In the genomic region with DNA sequence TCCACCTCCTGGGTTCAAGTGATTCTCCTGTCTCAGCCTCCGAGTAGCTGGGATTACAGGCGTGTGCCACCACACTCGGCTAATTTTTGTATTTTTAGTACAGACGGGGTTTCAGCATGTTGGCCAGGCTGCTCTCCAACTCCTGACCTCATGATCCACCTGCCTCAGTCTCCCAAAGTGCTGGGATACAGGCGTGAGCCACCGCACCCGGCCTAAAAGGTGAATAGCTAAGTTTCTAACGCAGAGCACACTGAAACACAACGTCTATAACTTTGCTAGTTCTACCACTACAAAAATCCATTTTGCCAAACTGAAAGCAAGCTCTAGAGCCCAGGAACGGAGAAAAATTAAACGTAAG, we compare ENCODE assay signal across 8 cellular contexts. TPM values are rescaled to one million over a fixed set of nuclear protein-coding genes. Genes with fewer than 3 reads are reported as not detected.
A peak's percentile ranks its signal among the peaks of the same experiment; 100 is the strongest.
DNase-seq lines count a peak whose midpoint lies in the region; ATAC-seq, FAIRE-seq and TF ChIP-seq lines count a peak whose summit lies in the region.
"Not testable (repeated sequence)": the region's sequence is repeated elsewhere in the genome, so short reads cannot be mapped to it uniquely, and the experiment has no call there.

No MANE protein-coding gene starts in this region.

- H3K27me3 Mint-ChIP-seq in CD14-positive monocyte (ENCODE audit: low read depth in 3 of 3) = peaks cover 4 to 14% (median 8%) of the 10 kb centered on the region in 3 donors
- H3K27me3 Mint-ChIP-seq in activated B cell treated with CpG ODN at 0.5 μM for 24 hours = not testable (repeated sequence)

- not testable (repeated sequence) for TF ChIP-seq CTCF in CD14-positive monocyte (IDR thresholded peaks at IDR 0.05); KMS-11 (conservative IDR thresholded peaks at IDR 0.05; ENCODE audit: low read depth, low read length); activated B cell treated with CpG ODN at 0.5 μM for 24 hours (IDR thresholded peaks at IDR 0.05); GM12878 (IDR thresholded peaks at IDR 0.05 in 2 of 3, conservative IDR thresholded peaks at IDR 0.05 in 1 of 3; ENCODE audit: control insufficient read depth in 2 of 3, extremely low read depth in 1 of 3, insufficient read depth in 1 of 3, low read depth in 3 of 3, low read length in 3 of 3); esophagus muscularis mucosa (IDR thresholded peaks at IDR 0.05); HepG2 (CRISPR knock-in tag; IDR thresholded peaks at IDR 0.05); osteoblast (IDR thresholded peaks at IDR 0.05; ENCODE audit: extremely low read depth, low read depth, low read length); testis (IDR thresholded peaks at IDR 0.05)

- not testable (repeated sequence) for ATAC-seq in activated B cell treated with CpG ODN at 0.5 μM for 24 hours (ENCODE audit: low read depth); GM12878; HepG2

- H3K4me3 ChIP-seq in KMS-11 (IDR thresholded peaks at IDR 0.05; ENCODE audit: insufficient read depth, low read depth, low read length) = not testable (repeated sequence)
- H3K4me3 ChIP-seq in GM12878 (peak overlapping the region; percentile 64), esophagus muscularis mucosa (peak overlapping the region; percentile 77 to 89 (median 80)), HepG2 (replicated peaks in 1 of 3; ENCODE audit: insufficient read depth in 1 of 3, low read depth in 2 of 3, low read length in 3 of 3) (peak overlapping the region in 2 of 3 experiments; percentile 16 to 93; a peak in 4 of 6 replicates), osteoblast (ENCODE audit: insufficient read depth, low read length) (peak overlapping the region; percentile 88), testis (peak overlapping the region; percentile 77 to 94)

- H3K4me1 ChIP-seq in KMS-11 (ENCODE audit: low read depth, poor library complexity, severe bottlenecking) (peaks cover 26% of the 10 kb centered on the region), esophagus muscularis mucosa (peaks cover 29 to 36% (median 31%) of the 10 kb centered on the region in 4 donors), HepG2 (ENCODE audit: insufficient read depth, low read length) (peaks cover 32% of the 10 kb centered on the region), osteoblast (ENCODE audit: insufficient read depth, low read length) (peaks cover 24% of the 10 kb centered on the region)
- not testable (repeated sequence) for H3K4me1 ChIP-seq in GM12878 (ENCODE audit: control insufficient read depth, insufficient read depth, low read length); testis

- not testable (repeated sequence) for H3K9me3 ChIP-seq in GM12878 (replicated peaks; ENCODE audit: control insufficient read depth, insufficient read depth, low read length); esophagus muscularis mucosa; HepG2 (ENCODE audit: low read length); osteoblast (ENCODE audit: low read depth, low read length); testis

- not testable (repeated sequence) for TF ChIP-seq POLR2A in GM12878 (IDR thresholded peaks at IDR 0.05; ENCODE audit: low read depth, low read length); esophagus muscularis mucosa (IDR thresholded peaks at IDR 0.05; ENCODE audit: low read depth); HepG2 (IDR thresholded peaks at IDR 0.05; ENCODE audit: insufficient read depth in 1 of 2, low read depth in 2 of 2, low read length in 2 of 2); testis (IDR thresholded peaks at IDR 0.05)

- SMC1A ChIA-PET in GM12878 (lab: Charles Lee; ENCODE audit: uncharacterized antibody, unreplicated experiment) = interaction anchor here (0.6 to 1.9 kb wide), 13 partner anchors 9 to 104 kb away, joined by 3 to 12 read pairs (median 3); a partner anchor contains a TSS

- H3K9me3 Mint-ChIP-seq in CD14-positive monocyte, activated B cell treated with CpG ODN at 0.5 μM for 24 hours: not testable (repeated sequence)

- POLR2A ChIA-PET in activated B cell treated with CpG ODN at 0.5 μM for 24 hours (lab: Charles Lee) = interaction anchor here (1.3 to 2.4 kb wide), 9 partner anchors 9 to 337 kb away, joined by 4 to 36 read pairs (median 7); a partner anchor contains a TSS
- POLR2A ChIA-PET in GM12878 (lab: Charles Lee) = interaction anchor here (0.6 to 1.6 kb wide), 8 partner anchors 12 to 458 kb away, joined by 3 to 15 read pairs (median 4); no protein-coding TSS in a partner anchor
- POLR2A ChIA-PET in HepG2 (lab: Yijun Ruan, JAX) = interaction anchor here (0.7 to 2.2 kb wide), 13 partner anchors 9 to 153 kb away, joined by 3 to 12 read pairs (median 5); a partner anchor contains a TSS

- intact Hi-C loops in CD14-positive monocyte (cut with micrococcal nuclease) (loop anchor here in 1 of 2 donors (5.0 kb wide), 2 partner anchors 62 to 117 kb away; a partner anchor contains a TSS), activated B cell treated with CpG ODN at 0.5 μM for 24 hours (cut with micrococcal nuclease) (loop anchor here (2.0 to 10.0 kb wide), 4 partner anchors 336 to 1348 kb away; a partner anchor contains a TSS), GM12878 (cut with micrococcal nuclease; ENCODE audit: unreplicated experiment) (loop anchor here (2.0 to 5.0 kb wide), 2 partner anchors 62 to 108 kb away; a partner anchor contains a TSS), esophagus muscularis mucosa (cut with DNase I) (loop anchor here (5.0 kb wide), 1 partner anchor 62 kb away; a partner anchor contains a TSS), HepG2 (cut with micrococcal nuclease; ENCODE audit: unreplicated experiment) (loop anchor here (2.0 to 5.0 kb wide), 3 partner anchors 62 to 153 kb away; a partner anchor contains a TSS)
- intact Hi-C loops in testis (cut with DNase I; ENCODE audit: low total_unique reads) = not testable (repeated sequence)

- BruUV-seq in GM12878 (replicated peaks; lab: Mats Ljungman, UMichigan) (TSS peak; percentile 99), HepG2 (replicated peaks; lab: Mats Ljungman, UMichigan) (TSS peak; percentile 96)

- H3K27ac ChIP-seq in KMS-11 (peak overlapping the region; percentile 80), GM12878 (ENCODE audit: control insufficient read depth, insufficient read depth) (peak overlapping the region; percentile 90), esophagus muscularis mucosa (replicated peaks in 1 of 4) (peak overlapping the region; percentile 82 to 87 (median 87)), HepG2 (ENCODE audit: extremely low read length, insufficient read depth, low read length) (peak overlapping the region; percentile 89), osteoblast (ENCODE audit: low read depth, low read length) (peak overlapping the region; percentile 93), testis (peak overlapping the region in 1 of 2 donors; percentile 57)

- FAIRE-seq in GM12878 (lab: Jason Lieb, UNC) = not testable (repeated sequence)
- FAIRE-seq in HepG2 (lab: Jason Lieb, UNC) = peak; percentile 8

- not testable (repeated sequence) for H3K27me3 ChIP-seq in KMS-11 (ENCODE audit: insufficient read depth, low read depth); GM12878 (replicated peaks in 1 of 2; ENCODE audit: control insufficient read depth in 2 of 2, insufficient read depth in 2 of 2, low read length in 1 of 2); esophagus muscularis mucosa; HepG2 (ENCODE audit: control insufficient read depth in 1 of 2, insufficient read depth in 2 of 2, low read length in 2 of 2); osteoblast (ENCODE audit: insufficient read depth, low read length); testis

- in situ Hi-C loops in GM12878 (cut with MboI) = loop anchor here (5.0 kb wide), 1 partner anchor 107 kb away; no protein-coding TSS in a partner anchor
- in situ Hi-C loops in HepG2 (cut with HindIII; ENCODE audit: extremely low pct_ligation_motif_present, low pct_unique_long_range_greater_than_20kb) = not testable (repeated sequence)

- RAD21 ChIA-PET in GM12878 (lab: Charles Lee; ENCODE audit: unreplicated experiment) = interaction anchor here (0.7 to 1.7 kb wide), 8 partner anchors 16 to 169 kb away, joined by 3 to 7 read pairs (median 3); a partner anchor contains a TSS

- peak overlapping the region; percentile 89 for H3K4me2 ChIP-seq in KMS-11
- peak overlapping the region; percentile 82 for H3K4me2 ChIP-seq in GM12878 (ENCODE audit: control insufficient read depth, insufficient read depth)
- peak overlapping the region; percentile 60 for H3K4me2 ChIP-seq in HepG2 (ENCODE audit: low read depth, low read length)
- H3K4me2 ChIP-seq in osteoblast (ENCODE audit: insufficient read depth, low read length) = peak overlapping the region; percentile 98

- CTCF ChIA-PET in activated B cell treated with CpG ODN at 0.5 μM for 24 hours (lab: Charles Lee) = interaction anchor here (0.9 to 1.6 kb wide), 6 partner anchors 10 to 136 kb away, joined by 3 to 10 read pairs (median 3); no protein-coding TSS in a partner anchor
- CTCF ChIA-PET in GM12878 (lab: Yijun Ruan, JAX) = interaction anchor here (0.9 to 3.9 kb wide), 6 partner anchors 12 to 309 kb away, joined by 3 to 28 read pairs (median 4); a partner anchor contains a TSS
- CTCF ChIA-PET in HepG2 (lab: Yijun Ruan, JAX; ENCODE audit: low intra/inter-chr PET ratio, low total read pairs) = not testable (repeated sequence)

- H3K9ac ChIP-seq in KMS-11 (peak overlapping the region; percentile 88), GM12878 (ENCODE audit: control insufficient read depth, insufficient read depth, low read length) (peak overlapping the region; percentile 97), HepG2 (ENCODE audit: insufficient read depth, low read depth, low read length) (peak overlapping the region; percentile 98)

- H4K20me1 ChIP-seq in KMS-11 (ENCODE audit: insufficient read depth); GM12878 (ENCODE audit: control insufficient read depth, insufficient read depth); HepG2 (ENCODE audit: insufficient read depth, low read length): not testable (repeated sequence)
- peaks cover 13% of the 10 kb centered on the region for H4K20me1 ChIP-seq in osteoblast (ENCODE audit: insufficient read depth, low read length)

- not testable (repeated sequence) for TF ChIP-seq RAD21 in GM12878 (IDR thresholded peaks at IDR 0.05; ENCODE audit: insufficient read depth, low read depth, low read length); HepG2 (CRISPR knock-in tag; IDR thresholded peaks at IDR 0.05)

- H3K4me3 Mint-ChIP-seq in CD14-positive monocyte = peak overlapping the region; percentile 94 to 95
- H3K4me3 Mint-ChIP-seq in activated B cell treated with CpG ODN at 0.5 μM for 24 hours = peak overlapping the region; percentile 96

- not testable (repeated sequence) for H3K36me3 ChIP-seq in KMS-11 (ENCODE audit: insufficient read depth); GM12878 (ENCODE audit: control insufficient read depth in 2 of 2, insufficient read depth in 2 of 2, low read length in 1 of 2); testis (ENCODE audit: low read depth, missing control alignments)
- H3K36me3 ChIP-seq in esophagus muscularis mucosa (peaks cover 0 to 28% (median 11%) of the 10 kb centered on the region in 4 donors), HepG2 (replicated peaks in 1 of 2; ENCODE audit: control insufficient read depth in 1 of 2, insufficient read depth in 2 of 2, low read length in 2 of 2) (peaks cover 6 to 24% of the 10 kb centered on the region in 2 experiments; a peak in 4 of 5 replicates), osteoblast (ENCODE audit: insufficient read depth, low read length) (peaks cover 27% of the 10 kb centered on the region)

- H3K4me1 Mint-ChIP-seq in CD14-positive monocyte = peaks cover 29% of the 10 kb centered on the region
- peaks cover 34% of the 10 kb centered on the region for H3K4me1 Mint-ChIP-seq in activated B cell treated with CpG ODN at 0.5 μM for 24 hours

- WGBS in GM12878 (ENCODE audit: insufficient coverage, insufficient replicate concordance, low lambda C conversion rate, missing lambda C conversion rate) = 70% methylated on average over 10 of the region's 11 CpGs
- 70% methylated on average over 11 of the region's 11 CpGs for WGBS in esophagus muscularis mucosa
- WGBS in HepG2 (ENCODE audit: low lambda C conversion rate) = 77% methylated on average over 11 of the region's 11 CpGs
- 53 to 61% methylated on average over 11 of the region's 11 CpGs for WGBS in testis, 2 donors

- not testable (repeated sequence) for TF ChIP-seq EP300 in GM12878 (IDR thresholded peaks at IDR 0.05; ENCODE audit: borderline replicate concordance in 1 of 2, control insufficient read depth in 1 of 2, low read depth in 2 of 2, low read length in 2 of 2); esophagus muscularis mucosa (IDR thresholded peaks at IDR 0.05); HepG2 (IDR thresholded peaks at IDR 0.05; ENCODE audit: low read depth in 2 of 2, low read length in 2 of 2); HepG2 (CRISPR knock-in tag; IDR thresholded peaks at IDR 0.05; ENCODE audit: borderline replicate concordance)

- H3K36me3 Mint-ChIP-seq in CD14-positive monocyte (peaks cover 20 to 25% of the 10 kb centered on the region in 2 donors), activated B cell treated with CpG ODN at 0.5 μM for 24 hours (ENCODE audit: low read depth) (peaks cover 29% of the 10 kb centered on the region)

- H3K79me2 ChIP-seq in KMS-11 (ENCODE audit: insufficient read depth, low read depth) = peaks cover 40% of the 10 kb centered on the region
- H3K79me2 ChIP-seq in GM12878 (ENCODE audit: control insufficient read depth, insufficient read depth, low read length) = peaks cover 38% of the 10 kb centered on the region
- H3K79me2 ChIP-seq in HepG2 (ENCODE audit: insufficient read depth, low read length) = peaks cover 32% of the 10 kb centered on the region
- H3K79me2 ChIP-seq in osteoblast (ENCODE audit: insufficient read depth, low read length) = peaks cover 42% of the 10 kb centered on the region

- H2AFZ ChIP-seq in KMS-11 (ENCODE audit: low read depth) (peak overlapping the region; percentile 87), GM12878 (ENCODE audit: control insufficient read depth, low read depth, low read length) (peak overlapping the region; percentile 98), HepG2 (ENCODE audit: low read length) (peak overlapping the region; percentile 85), osteoblast (ENCODE audit: low read length) (peak overlapping the region; percentile 99)

- peak overlapping the region; percentile 92 to 97 (median 95) for H3K27ac Mint-ChIP-seq in CD14-positive monocyte
- H3K27ac Mint-ChIP-seq in activated B cell treated with CpG ODN at 0.5 μM for 24 hours = peak overlapping the region; percentile 96

- not testable (repeated sequence) for DNase-seq in CD14-positive monocyte (ENCODE audit: low spot score); activated B cell treated with CpG ODN at 0.5 μM for 24 hours; GM12878 (ENCODE audit: low read depth, low spot score); esophagus muscularis mucosa (ENCODE audit: extremely low spot score); HepG2 (ENCODE audit: low spot score); osteoblast (ENCODE audit: insufficient read length, low spot score, missing footprints); testis

RNA-seq across cellular contexts. Expression of a gene that starts 0.5 kb away (rescaled TPM):
- polyA plus RNA-seq in CD14-positive monocyte = 10 to 100 TPM; 71.9 to 87.4 TPM
- 50.4 and 51.6 TPM in 2 replicates for total RNA-seq in activated B cell treated with CpG ODN at 0.5 μM for 24 hours
- total RNA-seq in GM12878 (2013; cell fraction: nucleolus; rRNA removed) = 33.3 and 45.4 TPM in 2 replicates
- 48.6 and 61.4 TPM in 2 replicates for total RNA-seq in GM12878 (2014; rRNA removed)
- total RNA-seq in GM12878 (2014; rRNA removed; fragmentation: Illumina TruSeq; extraction: Trizol) = 137 and 155 TPM in 2 replicates
- 43.4 TPM in 2 replicates for total RNA-seq in GM12878 (2021)
- 27.5 TPM for polyA plus RNA-seq in GM12878 (2011; ENCODE audit: low read depth)
- polyA plus RNA-seq in GM12878 (2011; rRNA removed) = 72.9 and 104 TPM in 2 replicates
- 16.4 and 19.4 TPM in 2 replicates for polyA plus RNA-seq in GM12878 (2011; cell fraction: cytosol; rRNA removed)
- 22.6 and 29.7 TPM in 2 replicates for polyA plus RNA-seq in GM12878 (2011; cell fraction: nucleus; rRNA removed)
- 50.7 and 87.7 TPM in 2 replicates for polyA plus RNA-seq in GM12878 (2012)
- 157 and 200 TPM in 2 replicates for polyA plus RNA-seq in GM12878 (2014; fragmentation: Illumina TruSeq; extraction: Trizol)
- polyA plus RNA-seq in GM12878 (2014; fragmentation: Nextera tagmentation; extraction: Ambion mirVana) = 100 to 1,000 TPM; 301 to 379 TPM
- polyA plus RNA-seq in GM12878 (2014; rRNA removed) = 68.0 and 76.2 TPM in 2 replicates
- polyA plus RNA-seq in GM12878 (2016; fragmentation: Nextera tagmentation; extraction: Ambion mirVana) = 100 to 1,000 TPM; 203 to 215 TPM
- 6.5 and 13.8 TPM in 2 replicates for polyA minus RNA-seq in GM12878 (2011; rRNA and poly(A)+ RNA removed)
- 4.0 and 12.9 TPM in 2 replicates for polyA minus RNA-seq in GM12878 (2011; cell fraction: cytosol; rRNA and poly(A)+ RNA removed)
- 6.9 and 14.8 TPM in 2 replicates for polyA minus RNA-seq in GM12878 (2011; cell fraction: nucleus; rRNA and poly(A)+ RNA removed)
- total RNA-seq in esophagus muscularis mucosa = 10 to 100 TPM; 39.0 to 61.9 (median 55.0) TPM
- total RNA-seq in HepG2 (2016; rRNA removed; fragmentation: Illumina TruSeq; extraction: Trizol) = 143 and 214 TPM in 2 replicates
- total RNA-seq in HepG2 (2016; cell fraction: cytosol; rRNA removed; fragmentation: Illumina TruSeq; extraction: Trizol; ENCODE audit: low read depth) = 62.6 and 64.2 TPM in 2 replicates
- total RNA-seq in HepG2 (2016; cell fraction: insoluble cytoplasmic fraction; rRNA removed; fragmentation: Illumina TruSeq; extraction: Trizol) = 152 and 219 TPM in 2 replicates
- 73.5 and 79.8 TPM in 2 replicates for total RNA-seq in HepG2 (2016; cell fraction: membrane; rRNA removed; fragmentation: Illumina TruSeq; extraction: Trizol)
- 73.5 and 78.9 TPM in 2 replicates for total RNA-seq in HepG2 (2016; cell fraction: nucleus; rRNA removed; fragmentation: Illumina TruSeq; extraction: Trizol)
- 35.1 and 46.9 TPM in 2 replicates for polyA plus RNA-seq in HepG2 (2011; rRNA removed)
- polyA plus RNA-seq in HepG2 (2011; cell fraction: cytosol; rRNA removed) = 15.6 and 25.6 TPM in 2 replicates
- polyA plus RNA-seq in HepG2 (2011; cell fraction: nucleus; rRNA removed) = 9.2 and 18.0 TPM in 2 replicates
- polyA plus RNA-seq in HepG2 (2012) = 71.3 and 73.7 TPM in 2 replicates
- polyA plus RNA-seq in HepG2 (2016; cell fraction: cytosol; fragmentation: Illumina TruSeq; extraction: Trizol; ENCODE audit: low read depth) = 42.9 and 50.3 TPM in 2 replicates
- polyA plus RNA-seq in HepG2 (2016; cell fraction: insoluble cytoplasmic fraction; fragmentation: Illumina TruSeq; extraction: Trizol; ENCODE audit: low read depth) = 225 and 263 TPM in 2 replicates
- polyA plus RNA-seq in HepG2 (2016; cell fraction: membrane; fragmentation: Illumina TruSeq; extraction: Trizol; ENCODE audit: low read depth) = 59.5 and 64.7 TPM in 2 replicates
- polyA plus RNA-seq in HepG2 (2016; cell fraction: nucleus; fragmentation: Illumina TruSeq; extraction: Trizol; ENCODE audit: insufficient read depth, low read depth) = 119 and 127 TPM in 2 replicates
- polyA minus RNA-seq in HepG2 (2011; rRNA and poly(A)+ RNA removed; ENCODE audit: low replicate concordance) = 1.5 and 4.9 TPM in 2 replicates
- 16.3 and 21.2 TPM in 2 replicates for polyA minus RNA-seq in HepG2 (2011; cell fraction: cytosol; rRNA and poly(A)+ RNA removed)
- polyA minus RNA-seq in HepG2 (2011; cell fraction: nucleus; rRNA and poly(A)+ RNA removed) = 24.8 and 29.1 TPM in 2 replicates
- 55.7 and 59.0 TPM in 2 replicates for total RNA-seq in osteoblast
- total RNA-seq in testis = 10 to 100 TPM; 44.4 to 62.0 TPM
- polyA plus RNA-seq in testis (ENCODE audit: insufficient read depth, low read depth, low replicate concordance) = 137 TPM
